ENCODE assay signal across 36 cellular contexts in the genomic region with DNA sequence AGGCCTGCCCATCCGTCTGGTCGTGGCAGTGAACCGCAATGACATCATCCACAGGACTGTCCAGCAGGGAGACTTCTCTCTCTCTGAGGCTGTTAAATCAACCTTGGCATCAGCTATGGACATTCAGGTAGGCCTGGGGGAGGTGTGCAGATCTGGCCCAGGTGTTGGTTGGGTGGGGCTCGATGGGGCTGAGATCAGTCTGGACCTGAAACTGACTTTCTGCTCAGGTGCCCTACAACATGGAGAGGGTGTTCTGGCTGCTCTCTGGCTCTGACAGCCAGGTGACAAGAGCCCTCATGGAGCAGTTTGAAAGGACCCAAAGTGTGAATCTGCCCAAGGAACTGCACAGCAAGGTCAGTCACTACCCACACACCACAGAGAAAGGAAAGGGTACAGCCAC. TPM values are rescaled to one million over a fixed set of nuclear protein-coding genes. Genes with fewer than 3 reads are reported as not detected.
"Had no signal": no experiment of that assay in that cellular context is flagged by ENCODE, and none has a peak within 500 bp of the region (broad histone marks: within the 10 kb centered on the region; RNA-seq: fewer than 3 reads in every experiment).

No MANE protein-coding gene starts in this region.

- H3K4me1 ChIP-seq: colonic mucosa, left lung, prostate gland, right atrium auricular region, thyroid gland had no signal

- H3K9me3 Mint-ChIP-seq: dendritic cell treated with granulocyte-macrophage colony-stimulating factor and Interleukin-4, amounts not matched to agents 40 ng/mL and 50 ng/mL, for 4 days; endodermal cell; stimulated activated effector memory CD8-positive, alpha-beta T cell treated with anti-CD3 and anti-CD28 coated beads, Interleukin-12 subunit alpha, Interleukin-12 subunit beta, amount 100 ng/mL, for 72 hours had no signal

- H3K27ac Mint-ChIP-seq: dendritic cell treated with granulocyte-macrophage colony-stimulating factor and Interleukin-4, amounts not matched to agents 40 ng/mL and 50 ng/mL, for 4 days; endodermal cell had no signal

- DNase-seq: colonic mucosa; effector CD8-positive, alpha-beta T cell; endodermal cell; foreskin fibroblast; gastrocnemius medialis; head of caudate nucleus; kidney; left cardiac atrium; left lung; mesendoderm; midbrain; naive thymus-derived CD4-positive, alpha-beta T cell; occipital lobe; ovary; sigmoid colon; stimulated activated CD4-positive, alpha-beta T cell treated with anti-CD3 and anti-CD28 coated beads, Interleukin-2, amount 100 ng/mL, for 24 hours; stimulated activated CD4-positive, alpha-beta T cell treated with anti-CD3 and anti-CD28 coated beads, Interleukin-4, amount 100 ng/mL, for 24 hours; stimulated activated naive CD4-positive, alpha-beta T cell treated with Interleukin-2 at 50 U/mL for 16 hours; stomach; thyroid gland; trophoblast cell had no signal

- H3K4me3 ChIP-seq: colonic mucosa, gastrocnemius medialis, left lung, ovary, prostate gland, right atrium auricular region, sigmoid colon, stomach, thyroid gland had no signal

- H3K9me3 ChIP-seq: colonic mucosa, gastrocnemius medialis, left lung, ovary, prostate gland, right atrium auricular region, sigmoid colon, stomach, thyroid gland had no signal

- H3K4me3 Mint-ChIP-seq: dendritic cell treated with granulocyte-macrophage colony-stimulating factor and Interleukin-4, amounts not matched to agents 40 ng/mL and 50 ng/mL, for 4 days; endodermal cell; stimulated activated effector memory CD8-positive, alpha-beta T cell treated with anti-CD3 and anti-CD28 coated beads, Interleukin-12 subunit alpha, Interleukin-12 subunit beta, amount 100 ng/mL, for 72 hours had no signal

- H3K27ac ChIP-seq: colonic mucosa, epithelial cell of prostate, left lung, ovary, prostate gland, right atrium auricular region, sigmoid colon, stomach, thyroid gland had no signal

- H3K36me3 ChIP-seq: colonic mucosa, left lung, ovary, prostate gland had no signal

- FAIRE-seq: kidney had no signal

- ATAC-seq: esophagus mucosa; gastrocnemius medialis; left cardiac atrium; left lung; naive thymus-derived CD4-positive, alpha-beta T cell; stimulated activated effector memory CD8-positive, alpha-beta T cell treated with anti-CD3 and anti-CD28 coated beads, Interleukin-12 subunit alpha, Interleukin-12 subunit beta, amount 100 ng/mL, for 72 hours had no signal

- H3K27me3 ChIP-seq: colonic mucosa, gastrocnemius medialis, ovary, right atrium auricular region, sigmoid colon, stomach, thyroid gland had no signal

- H3K4me1 Mint-ChIP-seq: endodermal cell had no signal

RNA-seq across cellular contexts. Expression of a gene that starts 12.6 kb away (rescaled TPM):
- total RNA-seq: glomerular endothelial cell, lung microvascular endothelial cell had no signal

RNA-seq across cellular contexts. Expression of a gene that starts 54.9 kb away (rescaled TPM):
- total RNA-seq: chondrocyte; endodermal cell; esophagus mucosa; glomerular endothelial cell; kidney; left cardiac atrium; left lung; lower leg skin; lung microvascular endothelial cell; naive thymus-derived CD4-positive, alpha-beta T cell; occipital lobe; prostate gland; right atrium auricular region; skeletal muscle tissue; subcutaneous adipose tissue; temporal lobe; thyroid gland; ureter had no signal
- polyA plus RNA-seq: naive thymus-derived CD4-positive, alpha-beta T cell; neural cell had no signal
